Comparison of ENCODE assay signal across 18 cellular contexts in genomic region chr21:25938673-25939395, GRCh38.
DNase-seq lines count a peak whose midpoint lies in the region; ATAC-seq, FAIRE-seq and TF ChIP-seq lines count a peak whose summit lies in the region.
"Had no signal": no experiment of that assay in that cellular context is flagged by ENCODE, and none has a peak within 500 bp of the region (broad histone marks: within the 10 kb centered on the region; RNA-seq: fewer than 3 reads in every experiment).

No MANE protein-coding gene starts in this region.

- H4K91ac ChIP-seq in mesenchymal stem cell (ENCODE audit: low read length): no peak overlapping the region

- peak; percentile 35 for DNase-seq in BE2C
- DNase-seq in NCI-H1694 (lab: John Stamatoyannopoulos, UW): peak; percentile 59
- peak; percentile 22 for DNase-seq in mesenchymal stem cell
- DNase-seq in mesenteric fat pad (ENCODE audit: low spot score): no peak
- no peak for DNase-seq in GM19239 (ENCODE audit: insufficient read length, low spot score)
- DNase-seq: activated CD8-positive, alpha-beta memory T cell treated with anti-CD3 and anti-CD28 coated beads, Interleukin-2, amount 10 ng/mL, durations not matched to agents 7 days and 5 days; activated naive CD4-positive, alpha-beta T cell; hypothalamus; midbrain; NCI-H2227 treated with DMSO at 0.1 percent for 48 hours; OCI-M1; SK-N-SH; spleen had no signal

- H3K36me3 ChIP-seq in BE2C: peaks cover 11% of the 10 kb centered on the region
- peaks cover 0 to 4% of the 10 kb centered on the region in 2 experiments for H3K36me3 ChIP-seq in mesenchymal stem cell (ENCODE audit: control insufficient read depth in 1 of 2, insufficient read depth in 2 of 2, low read depth in 1 of 2, low read length in 2 of 2)
- H3K36me3 ChIP-seq: spleen, suprapubic skin had no signal

- H3K9ac ChIP-seq in mesenchymal stem cell (ENCODE audit: low read length): no peak overlapping the region
- H3K9ac ChIP-seq: SK-N-SH had no signal

- no peak for FAIRE-seq in GM19239 (lab: Jason Lieb, UNC)
- FAIRE-seq: D721Med had no signal

- H3K27me3 ChIP-seq in BE2C (no peaks in the 10 kb centered on the region), mesenchymal stem cell (ENCODE audit: control insufficient read depth in 1 of 2, insufficient read depth in 1 of 2, low read length in 2 of 2) (no peaks in the 10 kb centered on the region)
- H3K27me3 ChIP-seq: spleen, suprapubic skin had no signal

- H2AFZ ChIP-seq in mesenchymal stem cell (ENCODE audit: low read depth, low read length): no peak overlapping the region

- TF ChIP-seq CTCF in BE2C (IDR thresholded peaks at IDR 0.05; ENCODE audit: low read depth, low read length): no peak

- H3K4me1 ChIP-seq in BE2C (peaks cover 17% of the 10 kb centered on the region), mesenchymal stem cell (ENCODE audit: control insufficient read depth, insufficient read depth, low read depth, low read length) (peaks cover 2% of the 10 kb centered on the region)

- no peak overlapping the region for H3K4me2 ChIP-seq in mesenchymal stem cell (ENCODE audit: low read length, poor library complexity, severe bottlenecking)
- H3K4me2 ChIP-seq: SK-N-SH had no signal

- H3K79me1 ChIP-seq in mesenchymal stem cell (replicated peaks; ENCODE audit: low read length, poor library complexity, severe bottlenecking): peaks cover 12% of the 10 kb centered on the region

- H3K4ac ChIP-seq in mesenchymal stem cell (ENCODE audit: low read depth in 1 of 2, low read length in 2 of 2): peak overlapping the region in 1 of 2 experiments; percentile 74

- peak overlapping the region in 1 of 2 experiments; percentile 21 for H2BK12ac ChIP-seq in mesenchymal stem cell (ENCODE audit: low read length in 2 of 2)

- peak overlapping the region; percentile 67 for H2BK120ac ChIP-seq in mesenchymal stem cell (ENCODE audit: low read depth, low read length)

- H3K9me3 ChIP-seq in BE2C: no peaks in the 10 kb centered on the region
- H3K9me3 ChIP-seq in mesenchymal stem cell (ENCODE audit: control insufficient read depth, low read length): no peaks in the 10 kb centered on the region
- H3K9me3 ChIP-seq: SK-N-SH, spleen, suprapubic skin had no signal

- no peak overlapping the region for H3K14ac ChIP-seq in mesenchymal stem cell (ENCODE audit: low read length in 2 of 2)

- no peak overlapping the region for H2BK15ac ChIP-seq in mesenchymal stem cell (ENCODE audit: low read depth, poor library complexity, severe bottlenecking)

- peak overlapping the region; percentile 27 for H4K8ac ChIP-seq in mesenchymal stem cell (ENCODE audit: low read length)

- no peak for ATAC-seq in GM18519 (IDR thresholded peaks at IDR 0.05; ENCODE audit: low FRiP score, unreplicated experiment)
- ATAC-seq in GM19463 (IDR thresholded peaks at IDR 0.05; ENCODE audit: unreplicated experiment): no peak
- ATAC-seq: activated CD8-positive, alpha-beta memory T cell treated with anti-CD3 and anti-CD28 coated beads, Interleukin-2, amount 10 ng/mL, durations not matched to agents 7 days and 5 days had no signal

- H3K18ac ChIP-seq in mesenchymal stem cell (ENCODE audit: low read depth in 1 of 2, low read length in 2 of 2): peak overlapping the region in 1 of 2 experiments; percentile 18

- no peak overlapping the region for H3K4me3 ChIP-seq in BE2C (ENCODE audit: low read depth, low read length)
- no peak overlapping the region for H3K4me3 ChIP-seq in mesenchymal stem cell (ENCODE audit: insufficient read depth in 1 of 2, low read depth in 1 of 2, low read length in 2 of 2)
- H3K4me3 ChIP-seq: spleen, suprapubic skin had no signal

- 84% methylated on average over 9 of the region's 10 CpGs for WGBS in mesenchymal stem cell

- H2BK5ac ChIP-seq in mesenchymal stem cell (ENCODE audit: low read depth, low read length, poor library complexity, severe bottlenecking): no peak overlapping the region

- H3K23ac ChIP-seq in mesenchymal stem cell (ENCODE audit: low read length in 2 of 2): no peak overlapping the region

- H2AK5ac ChIP-seq in mesenchymal stem cell (ENCODE audit: low read length, severe bottlenecking): no peak overlapping the region

- H3K27ac ChIP-seq in cingulate gyrus (ENCODE audit: low read depth, low read length): peak overlapping the region; percentile 11
- no peak overlapping the region for H3K27ac ChIP-seq in mesenchymal stem cell (ENCODE audit: low read length, poor library complexity, severe bottlenecking)
- H3K27ac ChIP-seq: suprapubic skin had no signal

Comparison
In these comparisons a context has a peak if more than half of its experiments do, and no peak if none do; other contexts are left out.
1. DNase-seq: peak in BE2C (single experiment), NCI-H1694 (single experiment) and mesenchymal stem cell (single experiment); none in mesenteric fat pad (single experiment) and GM19239 (single experiment).